ENCODE assay signal across 8 cellular contexts in the genomic region with DNA sequence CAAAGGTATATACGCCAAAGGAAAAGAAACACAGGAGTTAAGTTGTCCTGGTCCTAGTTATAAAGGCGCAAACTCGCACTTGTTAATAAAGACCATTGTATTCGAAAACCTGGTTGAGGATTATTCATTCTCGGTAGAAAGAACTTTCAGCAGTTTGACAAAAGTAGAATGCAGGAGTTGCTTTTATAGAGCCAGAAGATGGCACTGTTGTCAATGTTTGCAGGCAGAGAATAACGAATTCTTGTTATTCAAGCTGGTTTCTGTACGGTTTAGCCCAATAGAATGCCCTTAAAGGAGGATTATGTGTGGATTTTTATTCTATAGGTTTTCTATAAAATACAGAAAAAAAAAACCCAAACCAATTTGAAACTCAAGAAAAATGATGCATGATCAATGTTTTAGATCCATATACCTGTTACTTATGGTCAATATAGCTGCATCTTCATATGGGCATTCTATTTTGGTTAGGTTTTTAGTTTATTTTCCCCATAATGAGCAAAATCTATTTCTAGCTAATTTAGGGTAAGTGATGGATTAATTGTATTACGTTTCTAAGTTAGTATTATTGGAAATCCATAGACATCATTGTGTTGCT.
DNase-seq lines count a peak whose midpoint lies in the region; ATAC-seq and TF ChIP-seq lines count a peak whose summit lies in the region.

No MANE protein-coding gene starts in this region.

- H3K9me3 Mint-ChIP-seq in effector memory CD8-positive, alpha-beta T cell = no peaks in the 10 kb centered on the region
- no peaks in the 10 kb centered on the region for H3K9me3 Mint-ChIP-seq in nephron

- H3K27ac ChIP-seq in Panc1 (ENCODE audit: low read length) = no peak overlapping the region

- peaks cover 22% of the 10 kb centered on the region for H3K27me3 ChIP-seq in Panc1 (ENCODE audit: control insufficient read depth, insufficient read depth, low read length)

- H3K4me3 ChIP-seq in GM12865 (ENCODE audit: low read depth, low read length) = no peak overlapping the region
- H3K4me3 ChIP-seq in Panc1 (ENCODE audit: low read depth in 2 of 2, low read length in 2 of 2) = no peak overlapping the region

- intact Hi-C loops in Panc1 (cut with micrococcal nuclease; ENCODE audit: unreplicated experiment) = loop anchor here (2.0 to 10.0 kb wide), 3 partner anchors 340 to 1290 kb away; no protein-coding TSS in a partner anchor

- POLR2A ChIA-PET in Panc1 (lab: Charles Lee) = no interaction called here

- H3K4me3 Mint-ChIP-seq in effector memory CD8-positive, alpha-beta T cell = no peak overlapping the region
- H3K4me3 Mint-ChIP-seq in nephron = no peak overlapping the region

- in situ Hi-C loops in ACHN (cut with HindIII; ENCODE audit: low pct_ligation_motif_present, low pct_unique_long_range_greater_than_20kb, low sequenced_read_pairs) (no loop called here), Panc1 (cut with HindIII; ENCODE audit: low pct_unique_long_range_greater_than_20kb, low sequenced_read_pairs) (no loop called here)

- CTCF ChIA-PET in Panc1 (lab: Charles Lee) = interaction anchor here (0.7 to 1.1 kb wide), 2 partner anchors 1171 to 1282 kb away, joined by 3 to 5 read pairs; no protein-coding TSS in a partner anchor

- ATAC-seq in Panc1 = 0 out of 2 replicates have a peak, but pooled peaks have one; percentile 58
- no peak for ATAC-seq in effector memory CD8-positive, alpha-beta T cell (replicated peaks)
- ATAC-seq in HG02981 (IDR thresholded peaks at IDR 0.05; ENCODE audit: unreplicated experiment) = no peak

- H3K4me1 Mint-ChIP-seq in effector memory CD8-positive, alpha-beta T cell (ENCODE audit: low read depth in 2 of 2) = no peaks in the 10 kb centered on the region
- no peaks in the 10 kb centered on the region for H3K4me1 Mint-ChIP-seq in nephron

- TF ChIP-seq CTCF in GM12865 (IDR thresholded peaks at IDR 0.05; ENCODE audit: insufficient read depth, low read depth, low read length, missing control alignments) (peak; percentile 52), Panc1 (IDR thresholded peaks at IDR 0.05) (peak; percentile 72; the same call in 1 of the 2 replicates), nephron (IDR thresholded peaks at IDR 0.05; ENCODE audit: unreplicated experiment in 3 of 3) (peak; percentile 80 to 87 (median 80))

- no peak overlapping the region for H3K27ac Mint-ChIP-seq in effector memory CD8-positive, alpha-beta T cell
- no peak overlapping the region for H3K27ac Mint-ChIP-seq in nephron

- H3K36me3 ChIP-seq in Panc1 (ENCODE audit: control insufficient read depth, insufficient read depth, low read length) = no peaks in the 10 kb centered on the region; the same call in 1 of the 2 replicates

- H3K4me1 ChIP-seq in Panc1 (ENCODE audit: control insufficient read depth, insufficient read depth, low read length) = no peaks in the 10 kb centered on the region

- H3K36me3 Mint-ChIP-seq in effector memory CD8-positive, alpha-beta T cell (ENCODE audit: insufficient read depth) = peaks cover 4% of the 10 kb centered on the region
- no peaks in the 10 kb centered on the region for H3K36me3 Mint-ChIP-seq in nephron (ENCODE audit: low read depth)

- TF ChIP-seq EP300 in Ishikawa (IDR thresholded peaks at IDR 0.05; ENCODE audit: borderline replicate concordance) = no peak

- DNase-seq in ACHN = peak; percentile 52
- DNase-seq in GM12865 (ENCODE audit: low read depth) = peak; percentile 55
- DNase-seq in Panc1 (ENCODE audit: low read depth, low spot score) = peak; percentile 28
- peak in 2 of 3 experiments; percentile 5 to 10 for DNase-seq in effector memory CD8-positive, alpha-beta T cell
- no peak for DNase-seq in effector CD4-positive, alpha-beta T cell

- peaks cover 58 to 62% of the 10 kb centered on the region in 2 donors for H3K27me3 Mint-ChIP-seq in effector memory CD8-positive, alpha-beta T cell
- peaks cover 39% of the 10 kb centered on the region for H3K27me3 Mint-ChIP-seq in nephron (ENCODE audit: low read depth)

- peak; percentile 60 for TF ChIP-seq RAD21 in Ishikawa (IDR thresholded peaks at IDR 0.05; ENCODE audit: low read depth)

- no TSS peak for BruUV-seq in Panc1 (replicated peaks; lab: Mats Ljungman, UMichigan)

- no peaks in the 10 kb centered on the region for H3K9me3 ChIP-seq in Panc1 (ENCODE audit: control insufficient read depth, insufficient read depth, low read depth, low read length)

TF ChIP-seq in Ishikawa, 13 proteins besides CTCF, POLR2A, EP300 and RAD21:
- TF ChIP-seq FOXM1 (IDR thresholded peaks at IDR 0.05; ENCODE audit: borderline replicate concordance, low read depth) (no peak), CEBPB (IDR thresholded peaks at IDR 0.05) (no peak), MAX (IDR thresholded peaks at IDR 0.05) (no peak), ZBTB7A (IDR thresholded peaks at IDR 0.05; ENCODE audit: low read depth) (no peak), CREB1 (IDR thresholded peaks at IDR 0.05; ENCODE audit: low read depth) (no peak), TEAD4 (IDR thresholded peaks at IDR 0.05) (no peak), EGR1 (IDR thresholded peaks at IDR 0.05) (no peak), USF1 (IDR thresholded peaks at IDR 0.05) (no peak)
TF ChIP-seq in Ishikawa: peak in this region for 0.
